Comparison of ENCODE assay signal across 9 cellular contexts in the genomic region with DNA sequence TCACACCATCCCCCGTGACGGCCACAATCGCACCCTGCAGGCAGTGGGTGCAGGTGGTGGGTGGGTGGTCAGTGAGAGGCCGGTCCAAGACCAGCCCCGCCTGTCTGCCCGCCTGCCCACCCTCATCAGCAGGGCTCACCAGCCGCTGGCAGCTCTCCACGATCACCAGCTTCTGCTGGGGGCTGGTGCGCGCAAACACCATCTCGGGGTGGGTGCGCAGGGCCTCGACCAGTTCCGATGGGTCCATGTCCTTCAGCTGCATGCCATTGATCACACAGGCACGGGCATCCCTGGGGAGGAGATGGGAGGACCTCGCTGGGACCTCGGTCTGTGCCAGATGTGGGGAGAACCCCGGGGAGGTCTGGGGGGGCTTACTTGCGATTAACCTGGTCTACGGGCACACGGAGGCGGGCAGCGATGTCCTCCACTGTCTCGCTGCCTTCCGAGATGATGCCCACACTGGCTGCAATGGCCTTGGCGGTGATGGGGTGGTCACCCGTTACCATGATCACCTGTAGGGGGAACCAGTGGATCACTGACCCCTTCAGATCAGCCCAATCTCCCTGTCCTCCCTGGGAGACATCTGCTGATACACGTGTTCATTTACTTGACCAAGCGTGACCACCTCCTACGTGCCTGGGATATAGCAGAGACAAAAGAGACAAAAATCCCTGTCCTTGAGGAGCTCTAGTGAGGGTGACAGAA. TPM values are rescaled to one million over a fixed set of nuclear protein-coding genes. Genes with fewer than 3 reads are reported as not detected.
DNase-seq lines count a peak whose midpoint lies in the region; ATAC-seq, FAIRE-seq and TF ChIP-seq lines count a peak whose summit lies in the region.
"Had no signal": no experiment of that assay in that cellular context is flagged by ENCODE, and none has a peak within 500 bp of the region (broad histone marks: within the 10 kb centered on the region; RNA-seq: fewer than 3 reads in every experiment).

No MANE protein-coding gene starts in this region.

- no peaks in the 10 kb centered on the region for H3K9me3 Mint-ChIP-seq in T-cell

- H3K14ac ChIP-seq in H1 (ENCODE audit: insufficient read length): no peak overlapping the region

- POLR2A ChIA-PET in H1 (lab: Charles Lee; ENCODE audit: partially characterized antibody) (interaction anchor here (0.7 to 3.2 kb wide), 6 partner anchors 8 to 64 kb away, joined by 3 to 8 read pairs (median 4); no protein-coding TSS in a partner anchor), T-cell (lab: Charles Lee) (interaction anchor here in 1 of 2 donors (0.5 kb wide), 1 partner anchor 11 kb away, joined by 5 read pairs; no protein-coding TSS in a partner anchor)

- CTCF ChIA-PET in H1 (lab: Charles Lee; ENCODE audit: partially characterized antibody): interaction anchor here (0.6 to 7.7 kb wide), 40 partner anchors 7 to 259 kb away, joined by 3 to 90 read pairs (median 4); a partner anchor contains a TSS
- CTCF ChIA-PET in T-cell (lab: Charles Lee): no interaction called here

- 69% methylated on average over 29 of the region's 30 CpGs; no CpG with 5 or more reads in 1 of the 2 experiments for WGBS in H1 (ENCODE audit: extremely low coverage in 1 of 2, insufficient coverage in 1 of 2, insufficient read length in 1 of 2, insufficient replicate concordance in 2 of 2, low coverage in 1 of 2, low lambda C conversion rate in 2 of 2, missing lambda C conversion rate in 1 of 2), 2 experiments

- H3K79me2 ChIP-seq in H1 (ENCODE audit: control insufficient read depth in 1 of 2, insufficient read depth in 2 of 2, low read length in 2 of 2): no peaks in the 10 kb centered on the region

- H3K4ac ChIP-seq in H1 (replicated peaks; ENCODE audit: insufficient read length, low read depth, low read length): no peak overlapping the region

- no peak for TF ChIP-seq POLR2A in H1 (IDR thresholded peaks at IDR 0.05; ENCODE audit: control extremely low read depth in 1 of 2, low read depth in 2 of 2, low read length in 2 of 2)

- H4K5ac ChIP-seq in H1 (ENCODE audit: insufficient read length, low read depth, low read length): no peak overlapping the region

- TF ChIP-seq CTCF in 22Rv1 (IDR thresholded peaks at IDR 0.05) (peak; percentile 32), GM12872 (IDR thresholded peaks at IDR 0.05; ENCODE audit: insufficient read depth, low read depth, low read length) (peak; percentile 43), H1 (IDR thresholded peaks at IDR 0.05; ENCODE audit: control extremely low read depth in 1 of 3, insufficient read depth in 1 of 3, low read depth in 1 of 3, low read length in 3 of 3) (peak; percentile 70 to 91 (median 85)), left ventricle myocardium inferior (IDR thresholded peaks at IDR 0.05; ENCODE audit: borderline replicate concordance) (no peak)

- peaks cover 6 to 8% of the 10 kb centered on the region in 2 experiments for H4K20me1 ChIP-seq in H1 (replicated peaks in 1 of 2; ENCODE audit: control insufficient read depth in 1 of 2, insufficient read depth in 2 of 2, low read length in 2 of 2)

- DNase-seq in NCI-H774 (lab: John Stamatoyannopoulos, UW) (peak; percentile 3), H1 (ENCODE audit: low read depth in 1 of 2, low spot score in 2 of 2) (peak in 1 of 2 experiments; percentile 73), left ventricle myocardium inferior (no peak), T-cell (no peak), NCI-H1048 (lab: John Stamatoyannopoulos, UW) (no peak)
- DNase-seq: head of caudate nucleus had no signal

- H3K4me1 ChIP-seq in H1 (replicated peaks in 1 of 4; ENCODE audit: control insufficient read depth in 3 of 4, insufficient read depth in 4 of 4, low read length in 3 of 4): peaks cover 0 to 6% (median 4%) of the 10 kb centered on the region in 4 experiments; a peak in 3 of 7 replicates
- H3K4me1 ChIP-seq in left ventricle myocardium inferior: peaks cover 13% of the 10 kb centered on the region

- no peaks in the 10 kb centered on the region for H3K79me1 ChIP-seq in H1 (ENCODE audit: low read depth, low read length)

- no peak overlapping the region for H3K4me2 ChIP-seq in H1 (ENCODE audit: insufficient read depth in 1 of 2, low read depth in 2 of 2, low read length in 2 of 2)

- H2BK5ac ChIP-seq in H1 (ENCODE audit: low read depth, low read length): no peak overlapping the region

- peaks cover 0 to 12% (median 10%) of the 10 kb centered on the region in 4 experiments; a peak in 5 of 7 replicates for H3K27me3 ChIP-seq in H1 (replicated peaks in 1 of 4; ENCODE audit: control insufficient read depth in 3 of 4, extremely low read depth in 1 of 4, insufficient read depth in 3 of 4, low read length in 3 of 4)
- peaks cover 58% of the 10 kb centered on the region for H3K27me3 ChIP-seq in left ventricle myocardium inferior (ENCODE audit: low read depth)

- no peak overlapping the region for H2BK20ac ChIP-seq in H1 (ENCODE audit: low read length)

- H3K27ac ChIP-seq in 22Rv1 (no peak overlapping the region), H1 (ENCODE audit: low read depth, low read length) (no peak overlapping the region), left ventricle myocardium inferior (replicated peaks) (no peak overlapping the region)

- H3K36me3 ChIP-seq in H1 (ENCODE audit: control insufficient read depth in 2 of 4, insufficient read depth in 4 of 4, low read length in 3 of 4): peaks cover 0 to 3% (median 0%) of the 10 kb centered on the region in 4 experiments; a peak in 2 of 8 replicates
- H3K36me3 ChIP-seq in left ventricle myocardium inferior: no peaks in the 10 kb centered on the region

- no peak overlapping the region for H3K4me3 ChIP-seq in H1 (ENCODE audit: extremely low read depth in 1 of 4, insufficient read depth in 2 of 4, low read depth in 3 of 4, low read length in 4 of 4)
- H3K4me3 ChIP-seq in left ventricle myocardium inferior: no peak overlapping the region

- no peak overlapping the region for H4K91ac ChIP-seq in H1 (replicated peaks; ENCODE audit: insufficient read length, low read length)

- no peak overlapping the region for H2AFZ ChIP-seq in H1 (ENCODE audit: low read length)

- no peak overlapping the region for H3K56ac ChIP-seq in H1 (replicated peaks; ENCODE audit: insufficient read length, low read depth, low read length)

- no peak overlapping the region; the same call in none of the 2 replicates for H4K8ac ChIP-seq in H1 (ENCODE audit: extremely low read depth, insufficient read depth, low read length)

- peaks cover 17 to 21% of the 10 kb centered on the region in 2 donors for H3K27me3 Mint-ChIP-seq in T-cell

- H2BK120ac ChIP-seq in H1 (replicated peaks; ENCODE audit: low read depth, low read length): no peak overlapping the region

- no peak overlapping the region for H3K4me3 Mint-ChIP-seq in T-cell

- peaks cover 4% of the 10 kb centered on the region; the same call in 1 of the 2 replicates for H3K23me2 ChIP-seq in H1 (ENCODE audit: low read depth, low read length)

- peak; percentile 87 to 89 for TF ChIP-seq RAD21 in H1 (IDR thresholded peaks at IDR 0.05 in 1 of 2, conservative IDR thresholded peaks at IDR 0.05 in 1 of 2; ENCODE audit: low read depth in 2 of 2, low read length in 2 of 2)

- ATAC-seq in GM18867 (IDR thresholded peaks at IDR 0.05; ENCODE audit: unreplicated experiment): no peak
- ATAC-seq in T-cell (replicated peaks in 1 of 4): no peak

- peaks cover 5 to 13% (median 12%) of the 10 kb centered on the region in 3 donors for H3K4me1 Mint-ChIP-seq in T-cell

- no peak overlapping the region for H2AK5ac ChIP-seq in H1 (ENCODE audit: low read depth, low read length)

- 0 out of 2 replicates have a peak overlapping the region, but pooled peaks have one; percentile 61 for H2BK15ac ChIP-seq in H1 (ENCODE audit: low read length)

- peaks cover 3% of the 10 kb centered on the region for H3K36me3 Mint-ChIP-seq in T-cell

- H3K18ac ChIP-seq in H1 (ENCODE audit: extremely low read depth, low read length): no peak overlapping the region

- H3K23ac ChIP-seq in H1 (ENCODE audit: insufficient read length): no peak overlapping the region

- peak overlapping the region; percentile 68; the same call in 1 of the 2 replicates for H2BK12ac ChIP-seq in H1 (ENCODE audit: low read depth, low read length)

- intact Hi-C loops in left ventricle myocardium inferior (cut with micrococcal nuclease): no loop called here

- no peak overlapping the region for H3K27ac Mint-ChIP-seq in T-cell

- no peak overlapping the region for H3K9ac ChIP-seq in H1 (replicated peaks in 1 of 4; ENCODE audit: extremely low read depth in 1 of 4, low read depth in 3 of 4, low read length in 3 of 4)

- no peaks in the 10 kb centered on the region for H3K9me3 ChIP-seq in H1 (ENCODE audit: insufficient read depth in 2 of 2, low read depth in 1 of 2, low read length in 1 of 2)
- no peaks in the 10 kb centered on the region for H3K9me3 ChIP-seq in left ventricle myocardium inferior (replicated peaks)

- TF ChIP-seq EP300 in H1 (IDR thresholded peaks at IDR 0.05; ENCODE audit: borderline replicate concordance in 1 of 2, low read depth in 2 of 2, low read length in 2 of 2): no peak

- peak; percentile 98 for FAIRE-seq in H1 (lab: Jason Lieb, UNC)

RNA-seq across cellular contexts. Expression of a gene that starts 8.0 kb away (rescaled TPM):
- total RNA-seq in H1 (2021; fragmentation: NEBNext Ultra II Directional; extraction: Animal tissue kit (Norgen Biotek cat#: 25700)): 0.31 and 0.50 TPM in 2 replicates
- polyA plus RNA-seq in H1 (2011; rRNA removed): 1.2 and 1.4 TPM in 2 replicates
- 0.90 TPM for polyA plus RNA-seq in H1 (2011; cell fraction: cytosol; rRNA removed)
- 1.8 TPM for polyA plus RNA-seq in H1 (2011; cell fraction: nucleus; rRNA removed)
- 0.52 to 0.69 TPM (median 0.65 TPM) in 4 replicates for polyA plus RNA-seq in H1 (2012, experiment 1 of 2)
- polyA plus RNA-seq in H1 (2012, experiment 2 of 2): 0.45 TPM
- polyA plus RNA-seq in H1 (2013, experiment 1 of 2): 0.43 TPM
- polyA plus RNA-seq in H1 (2013, experiment 2 of 2): 0.52 TPM
- 0.06 and 0.71 TPM in 2 replicates for polyA minus RNA-seq in H1 (2011; rRNA and poly(A)+ RNA removed)
- polyA minus RNA-seq in H1 (2011; cell fraction: cytosol; rRNA and poly(A)+ RNA removed): not detected
- polyA minus RNA-seq in H1 (2011; cell fraction: nucleus; rRNA and poly(A)+ RNA removed): 0.90 TPM
- total RNA-seq in left ventricle myocardium inferior (not detected), T-cell (not detected)

RNA-seq across cellular contexts. Expression of a gene that starts 10.0 kb away (rescaled TPM):
- 157 and 159 TPM in 2 replicates for total RNA-seq in H1 (2021; fragmentation: NEBNext Ultra II Directional; extraction: Animal tissue kit (Norgen Biotek cat#: 25700))
- 372 and 418 TPM in 2 replicates for polyA plus RNA-seq in H1 (2011; rRNA removed)
- polyA plus RNA-seq in H1 (2011; cell fraction: cytosol; rRNA removed): 257 TPM
- polyA plus RNA-seq in H1 (2011; cell fraction: nucleus; rRNA removed): 316 TPM
- polyA plus RNA-seq in H1 (2012, experiment 1 of 2): 210 to 273 TPM (median 258 TPM) in 4 replicates
- polyA plus RNA-seq in H1 (2012, experiment 2 of 2): 369 TPM
- 172 TPM for polyA plus RNA-seq in H1 (2013, experiment 1 of 2)
- 215 TPM for polyA plus RNA-seq in H1 (2013, experiment 2 of 2)
- 274 and 284 TPM in 2 replicates for polyA minus RNA-seq in H1 (2011; rRNA and poly(A)+ RNA removed)
- polyA minus RNA-seq in H1 (2011; cell fraction: cytosol; rRNA and poly(A)+ RNA removed): 109 TPM
- 72.1 TPM for polyA minus RNA-seq in H1 (2011; cell fraction: nucleus; rRNA and poly(A)+ RNA removed)
- 84.3 TPM for total RNA-seq in left ventricle myocardium inferior
- total RNA-seq in T-cell: 10 to 100 TPM; 27.5 to 46.6 (median 44.2) TPM

RNA-seq across cellular contexts. Expression of a gene that starts 22.2 kb away (rescaled TPM):
- total RNA-seq in H1 (2021; fragmentation: NEBNext Ultra II Directional; extraction: Animal tissue kit (Norgen Biotek cat#: 25700)): not detected in 2 replicates
- polyA plus RNA-seq in H1 (2011; rRNA removed): 0.26 and 0.47 TPM in 2 replicates
- 0.44 TPM for polyA plus RNA-seq in H1 (2011; cell fraction: cytosol; rRNA removed)
- 0.44 TPM for polyA plus RNA-seq in H1 (2011; cell fraction: nucleus; rRNA removed)
- polyA plus RNA-seq in H1 (2012, experiment 1 of 2): 0.12 to 0.39 TPM (median 0.20 TPM) in 3 of 4 replicates, not detected in the other
- 0.14 TPM for polyA plus RNA-seq in H1 (2012, experiment 2 of 2)
- 0.06 TPM for polyA plus RNA-seq in H1 (2013, experiment 1 of 2)
- not detected for polyA plus RNA-seq in H1 (2013, experiment 2 of 2)
- polyA minus RNA-seq in H1 (2011; rRNA and poly(A)+ RNA removed): 0.15 TPM in 1 of 2 replicates, not detected in the other
- not detected for polyA minus RNA-seq in H1 (2011; cell fraction: cytosol; rRNA and poly(A)+ RNA removed)
- polyA minus RNA-seq in H1 (2011; cell fraction: nucleus; rRNA and poly(A)+ RNA removed): not detected
- total RNA-seq in left ventricle myocardium inferior: not detected
- total RNA-seq in T-cell: not detected

RNA-seq across cellular contexts. Expression of a gene that starts 27.3 kb away (rescaled TPM):
- total RNA-seq in H1 (2021; fragmentation: NEBNext Ultra II Directional; extraction: Animal tissue kit (Norgen Biotek cat#: 25700)): not detected in 2 replicates
- polyA plus RNA-seq in H1 (2011; rRNA removed): not detected in 2 replicates
- polyA plus RNA-seq in H1 (2011; cell fraction: cytosol; rRNA removed): not detected
- not detected for polyA plus RNA-seq in H1 (2011; cell fraction: nucleus; rRNA removed)
- polyA plus RNA-seq in H1 (2012, experiment 1 of 2): 0.28 TPM in 1 of 4 replicates, not detected in the others
- polyA plus RNA-seq in H1 (2012, experiment 2 of 2): 0.16 TPM
- polyA plus RNA-seq in H1 (2013, experiment 1 of 2): not detected
- not detected for polyA plus RNA-seq in H1 (2013, experiment 2 of 2)
- polyA minus RNA-seq in H1 (2011; rRNA and poly(A)+ RNA removed): not detected in 2 replicates
- not detected for polyA minus RNA-seq in H1 (2011; cell fraction: cytosol; rRNA and poly(A)+ RNA removed)
- not detected for polyA minus RNA-seq in H1 (2011; cell fraction: nucleus; rRNA and poly(A)+ RNA removed)
- total RNA-seq in left ventricle myocardium inferior (not detected), T-cell (under 1 TPM in 1 of 5 donors, not detected in 4; 0.23 TPM)

RNA-seq across cellular contexts. Expression of a gene that starts 30.5 kb away (rescaled TPM):
- total RNA-seq in H1 (2021; fragmentation: NEBNext Ultra II Directional; extraction: Animal tissue kit (Norgen Biotek cat#: 25700)): not detected in 2 replicates
- polyA plus RNA-seq in H1 (2011; rRNA removed): 0.25 TPM in 1 of 2 replicates, not detected in the other
- not detected for polyA plus RNA-seq in H1 (2011; cell fraction: cytosol; rRNA removed)
- polyA plus RNA-seq in H1 (2011; cell fraction: nucleus; rRNA removed): not detected
- not detected in 4 replicates for polyA plus RNA-seq in H1 (2012, experiment 1 of 2)
- not detected for polyA plus RNA-seq in H1 (2012, experiment 2 of 2)
- polyA plus RNA-seq in H1 (2013, experiment 1 of 2): not detected
- not detected for polyA plus RNA-seq in H1 (2013, experiment 2 of 2)
- not detected in 2 replicates for polyA minus RNA-seq in H1 (2011; rRNA and poly(A)+ RNA removed)
- polyA minus RNA-seq in H1 (2011; cell fraction: cytosol; rRNA and poly(A)+ RNA removed): not detected
- not detected for polyA minus RNA-seq in H1 (2011; cell fraction: nucleus; rRNA and poly(A)+ RNA removed)
- not detected for total RNA-seq in left ventricle myocardium inferior
- total RNA-seq in T-cell: not detected
